ENCODE assay signal across 16 cellular contexts in genomic region chr10:119256897-119257296, GRCh38. TPM values are rescaled to one million over a fixed set of nuclear protein-coding genes. Genes with fewer than 3 reads are reported as not detected.
A peak's percentile ranks its signal among the peaks of the same experiment; 100 is the strongest.
DNase-seq lines count a peak whose midpoint lies in the region; ATAC-seq and TF ChIP-seq lines count a peak whose summit lies in the region.
"Had no signal": no experiment of that assay in that cellular context is flagged by ENCODE, and none has a peak within 500 bp of the region (broad histone marks: within the 10 kb centered on the region; RNA-seq: fewer than 3 reads in every experiment).

No MANE protein-coding gene starts in this region.

- peak overlapping the region; percentile 48 for H3K27ac Mint-ChIP-seq in activated CD4-positive, alpha-beta T cell treated with anti-CD3 and anti-CD28 coated beads, Interleukin-2, amount 10 ng/mL, durations not matched to agents 24 days and 14 days
- H3K27ac Mint-ChIP-seq in CD4-positive, alpha-beta memory T cell: peak overlapping the region in 4 of 7 donors; percentile 22 to 72 (median 54)
- H3K27ac Mint-ChIP-seq in endothelial cell (ENCODE audit: unreplicated experiment): peak overlapping the region; percentile 36
- H3K27ac Mint-ChIP-seq: B cell; CD8-positive, alpha-beta T cell; HFFc6 had no signal

- no peaks in the 10 kb centered on the region for H3K27me3 ChIP-seq in CD4-positive, alpha-beta memory T cell (ENCODE audit: insufficient read depth, low read length)
- no peaks in the 10 kb centered on the region for H3K27me3 ChIP-seq in gastrocnemius medialis

- in situ Hi-C loops in gastrocnemius medialis (cut with MboI; ENCODE audit: low sequenced_read_pairs in 4 of 4): no loop called here

- no peaks in the 10 kb centered on the region for H3K27me3 Mint-ChIP-seq in activated CD4-positive, alpha-beta T cell treated with anti-CD3 and anti-CD28 coated beads, Interleukin-2, amount 10 ng/mL, durations not matched to agents 24 days and 14 days
- no peaks in the 10 kb centered on the region for H3K27me3 Mint-ChIP-seq in CD4-positive, alpha-beta memory T cell
- H3K27me3 Mint-ChIP-seq in endothelial cell (ENCODE audit: unreplicated experiment): peaks cover 15% of the 10 kb centered on the region
- H3K27me3 Mint-ChIP-seq: B cell had no signal

- H3K36me3 ChIP-seq in CD4-positive, alpha-beta memory T cell (ENCODE audit: insufficient read depth, low read length): no peaks in the 10 kb centered on the region
- no peaks in the 10 kb centered on the region for H3K36me3 ChIP-seq in gastrocnemius medialis
- H3K36me3 ChIP-seq: HAP-1 had no signal

- no peak for DNase-seq in activated CD4-positive, alpha-beta T cell treated with anti-CD3 and anti-CD28 coated beads, Interleukin-2, amount 10 ng/mL, durations not matched to agents 24 days and 14 days
- DNase-seq in activated CD4-positive, alpha-beta T cell treated with anti-CD3 and anti-CD28 coated beads for 1 hour: no peak
- DNase-seq in CD4-positive, alpha-beta memory T cell: no peak
- DNase-seq in endothelial cell (ENCODE audit: low spot score) (no peak), gastrocnemius medialis (no peak), foreskin melanocyte (no peak)
- DNase-seq: C1 segment of cervical spinal cord; CD8-positive, alpha-beta T cell; COR-L47; DND-41; GDM1; HFFc6 had no signal

- H3K4me1 Mint-ChIP-seq in activated CD4-positive, alpha-beta T cell treated with anti-CD3 and anti-CD28 coated beads, Interleukin-2, amount 10 ng/mL, durations not matched to agents 24 days and 14 days: peaks cover 34% of the 10 kb centered on the region
- peaks cover 0 to 25% (median 9%) of the 10 kb centered on the region in 4 donors for H3K4me1 Mint-ChIP-seq in CD4-positive, alpha-beta memory T cell
- peaks cover 52% of the 10 kb centered on the region for H3K4me1 Mint-ChIP-seq in endothelial cell (ENCODE audit: unreplicated experiment)

- TF ChIP-seq POLR2A in gastrocnemius medialis (IDR thresholded peaks at IDR 0.05): no peak

- H3K27ac ChIP-seq in CD4-positive, alpha-beta memory T cell (ENCODE audit: low read depth, low read length): no peak overlapping the region
- H3K27ac ChIP-seq in gastrocnemius medialis: peak overlapping the region; percentile 1 to 74 (median 45)

- H3K9me3 Mint-ChIP-seq in activated CD4-positive, alpha-beta T cell treated with anti-CD3 and anti-CD28 coated beads, Interleukin-2, amount 10 ng/mL, durations not matched to agents 24 days and 14 days: peaks cover 3% of the 10 kb centered on the region
- no peaks in the 10 kb centered on the region for H3K9me3 Mint-ChIP-seq in CD4-positive, alpha-beta memory T cell
- H3K9me3 Mint-ChIP-seq in endothelial cell (ENCODE audit: unreplicated experiment): no peaks in the 10 kb centered on the region
- H3K9me3 Mint-ChIP-seq: CD8-positive, alpha-beta T cell; HFFc6 had no signal

- CTCF ChIA-PET in CD4-positive, alpha-beta memory T cell (lab: Charles Lee; ENCODE audit: partially characterized antibody): no interaction called here

- ATAC-seq in gastrocnemius medialis: no peak
- ATAC-seq in GM21367 (IDR thresholded peaks at IDR 0.05; ENCODE audit: unreplicated experiment): no peak
- ATAC-seq: CD8-positive, alpha-beta T cell; HepG2 had no signal

- intact Hi-C loops in activated CD4-positive, alpha-beta T cell treated with anti-CD3 and anti-CD28 coated beads, Interleukin-2, amount 10 ng/mL, durations not matched to agents 24 days and 14 days (cut with micrococcal nuclease): no loop called here
- intact Hi-C loops in CD4-positive, alpha-beta memory T cell (cut with micrococcal nuclease): no loop called here
- intact Hi-C loops in gastrocnemius medialis (cut with DNase I; ENCODE audit: low total_unique reads): no loop called here

- POLR2A ChIA-PET in CD4-positive, alpha-beta memory T cell (lab: Charles Lee; ENCODE audit: partially characterized antibody): no interaction called here

- no peak for TF ChIP-seq CTCF in endothelial cell (IDR thresholded peaks at IDR 0.05; ENCODE audit: unreplicated experiment)
- no peak for TF ChIP-seq CTCF in gastrocnemius medialis (IDR thresholded peaks at IDR 0.05 in 4 of 5, conservative IDR thresholded peaks at IDR 0.05 in 1 of 5)

- H3K4me3 Mint-ChIP-seq in activated CD4-positive, alpha-beta T cell treated with anti-CD3 and anti-CD28 coated beads, Interleukin-2, amount 10 ng/mL, durations not matched to agents 24 days and 14 days: no peak overlapping the region
- H3K4me3 Mint-ChIP-seq in CD4-positive, alpha-beta memory T cell: peak overlapping the region in 1 of 8 donors; percentile 21
- H3K4me3 Mint-ChIP-seq in endothelial cell (ENCODE audit: unreplicated experiment): no peak overlapping the region
- H3K4me3 Mint-ChIP-seq: B cell; CD8-positive, alpha-beta T cell; HFFc6 had no signal

- peaks cover 12% of the 10 kb centered on the region for H3K36me3 Mint-ChIP-seq in activated CD4-positive, alpha-beta T cell treated with anti-CD3 and anti-CD28 coated beads, Interleukin-2, amount 10 ng/mL, durations not matched to agents 24 days and 14 days (ENCODE audit: low read depth)
- peaks cover under 1% of the 10 kb centered on the region in 2 donors for H3K36me3 Mint-ChIP-seq in CD4-positive, alpha-beta memory T cell
- H3K36me3 Mint-ChIP-seq in endothelial cell (ENCODE audit: low read depth, unreplicated experiment): peaks cover 36% of the 10 kb centered on the region

- no peak overlapping the region for H3K4me3 ChIP-seq in CD4-positive, alpha-beta memory T cell (ENCODE audit: low read length in 2 of 2)
- no peak overlapping the region for H3K4me3 ChIP-seq in gastrocnemius medialis
- H3K4me3 ChIP-seq: HAP-1 had no signal

- no peaks in the 10 kb centered on the region for H3K9me3 ChIP-seq in CD4-positive, alpha-beta memory T cell (ENCODE audit: control insufficient read depth in 1 of 2, low read length in 2 of 2)
- H3K9me3 ChIP-seq in gastrocnemius medialis: no peaks in the 10 kb centered on the region
- H3K9me3 ChIP-seq: HAP-1 had no signal

- no peaks in the 10 kb centered on the region for H3K4me1 ChIP-seq in CD4-positive, alpha-beta memory T cell (ENCODE audit: insufficient read depth, low read length)
- peaks cover 19 to 45% of the 10 kb centered on the region in 2 donors for H3K4me1 ChIP-seq in gastrocnemius medialis

RNA-seq across cellular contexts. Expression of gene GRK5, which starts 49.5 kb away (rescaled TPM):
- 25.6 and 27.3 TPM in 2 replicates for total RNA-seq in activated CD4-positive, alpha-beta T cell treated with anti-CD3 and anti-CD28 coated beads, Interleukin-2, amount 10 ng/mL, durations not matched to agents 24 days and 14 days
- 10 to 100 TPM; 26.7 to 27.9 TPM for total RNA-seq in CD4-positive, alpha-beta memory T cell
- 10 to 100 TPM in 1 of 2 donors, 1 to 10 TPM in 1; 7.6 to 10.6 TPM for polyA plus RNA-seq in CD4-positive, alpha-beta memory T cell
- 163 TPM for total RNA-seq in endothelial cell (ENCODE audit: unreplicated experiment)
- 10 to 100 TPM in 1 of 4 donors, 1 to 10 TPM in 3; 6.2 to 12.5 (median 9.1) TPM for total RNA-seq in gastrocnemius medialis
